Comparison of ENCODE assay signal across 15 cellular contexts in genomic region chr17:51703364-51704341, GRCh38.
DNase-seq lines count a peak whose midpoint lies in the region; ATAC-seq, FAIRE-seq and TF ChIP-seq lines count a peak whose summit lies in the region.
"Had no signal": no experiment of that assay in that cellular context is flagged by ENCODE, and none has a peak within 500 bp of the region (broad histone marks: within the 10 kb centered on the region; RNA-seq: fewer than 3 reads in every experiment).

No MANE protein-coding gene starts in this region.

- TF ChIP-seq CTCF in right lobe of liver (IDR thresholded peaks at IDR 0.05): no peak
- no peak for TF ChIP-seq CTCF in WERI-Rb-1 (IDR thresholded peaks at IDR 0.05; ENCODE audit: low read depth, low read length)

- H3K27me3 ChIP-seq in right lobe of liver: no peaks in the 10 kb centered on the region
- H3K27me3 ChIP-seq in WERI-Rb-1 (ENCODE audit: insufficient read depth, low read depth, severe bottlenecking): no peaks in the 10 kb centered on the region

- H3K9me3 ChIP-seq in right lobe of liver: no peaks in the 10 kb centered on the region
- H3K9me3 ChIP-seq in WERI-Rb-1 (ENCODE audit: severe bottlenecking): no peaks in the 10 kb centered on the region
- H3K9me3 ChIP-seq: Caco-2 had no signal

- 41% methylated on average over 8 of the region's 8 CpGs for WGBS in right lobe of liver (ENCODE audit: insufficient coverage, low coverage, low lambda C conversion rate, missing lambda C conversion rate)

- intact Hi-C loops in right lobe of liver (cut with DNase I): no loop called here

- FAIRE-seq in urothelium cell line (lab: Jason Lieb, UNC): no peak

- H3K4me3 ChIP-seq in right lobe of liver (no peak overlapping the region), WERI-Rb-1 (ENCODE audit: low read depth, low read length) (no peak overlapping the region)
- H3K4me3 ChIP-seq: coronary artery had no signal

- peaks cover 0 to 30% (median 9%) of the 10 kb centered on the region in 4 donors for H3K4me1 ChIP-seq in right lobe of liver

- peak overlapping the region in 2 of 3 donors; percentile 1 to 57 for H3K27ac ChIP-seq in right lobe of liver
- H3K27ac ChIP-seq in WERI-Rb-1: no peak overlapping the region
- H3K27ac ChIP-seq: 22Rv1, coronary artery had no signal

- DNase-seq in DMS 273 (lab: John Stamatoyannopoulos, UW; ENCODE audit: unreplicated experiment): peak; percentile 25
- no peak for DNase-seq in DMS 273 treated with DMSO at 0.1 percent for 48 hours (lab: John Stamatoyannopoulos, UW)
- peak; percentile 71 to 85 (median 80) for DNase-seq in right lobe of liver
- peak; percentile 24 for DNase-seq in urothelium cell line (ENCODE audit: low spot score)
- no peak for DNase-seq in DMS79 (lab: John Stamatoyannopoulos, UW)
- DNase-seq in WERI-Rb-1: no peak
- DNase-seq: activated CD4-positive, alpha-beta memory T cell treated with anti-CD3 and anti-CD28 coated beads, Interleukin-2, amount 10 ng/mL, durations not matched to agents 7 days and 5 days; activated naive CD4-positive, alpha-beta T cell treated with anti-CD3 and anti-CD28 coated beads, Interleukin-2, amount 10 ng/mL, durations not matched to agents 7 days and 5 days; Caco-2; NCI-H1417 treated with DMSO at 0.1 percent for 48 hours; T-helper 17 cell had no signal

- ATAC-seq in esophagus mucosa: peak; percentile 46
- peak; percentile 74 to 84 (median 81) for ATAC-seq in right lobe of liver
- ATAC-seq in HG03045 (IDR thresholded peaks at IDR 0.05; ENCODE audit: unreplicated experiment): no peak
- ATAC-seq: T-helper 17 cell had no signal

- no peaks in the 10 kb centered on the region for H3K36me3 ChIP-seq in right lobe of liver
- no peaks in the 10 kb centered on the region for H3K36me3 ChIP-seq in WERI-Rb-1

- TF ChIP-seq POLR2A in right lobe of liver (IDR thresholded peaks at IDR 0.05): no peak

Comparison
In these comparisons a context has a peak if more than half of its experiments do, and no peak if none do; other contexts are left out.
1. DNase-seq: peak in DMS 273 (single experiment), right lobe of liver (3 of 3) and urothelium cell line (single experiment); none in DMS 273 treated with DMSO at 0.1 percent for 48 hours (single experiment), DMS79 (single experiment) and WERI-Rb-1 (single experiment).